ENCODE assay signal across 11 cellular contexts in genomic region chr14:65131176-65131765, GRCh38. TPM values are rescaled to one million over a fixed set of nuclear protein-coding genes. Genes with fewer than 3 reads are reported as not detected.
A peak's percentile ranks its signal among the peaks of the same experiment; 100 is the strongest.
DNase-seq lines count a peak whose midpoint lies in the region; ATAC-seq, FAIRE-seq and TF ChIP-seq lines count a peak whose summit lies in the region.
"Had no signal": no experiment of that assay in that cellular context is flagged by ENCODE, and none has a peak within 500 bp of the region (broad histone marks: within the 10 kb centered on the region; RNA-seq: fewer than 3 reads in every experiment).

No MANE protein-coding gene starts in this region.

- H3K4me1 Mint-ChIP-seq in T-helper 17 cell = peaks cover 5% of the 10 kb centered on the region

- H3K9ac ChIP-seq in kidney (ENCODE audit: low read length in 2 of 2) = no peak overlapping the region

- no peak overlapping the region for H3K27ac Mint-ChIP-seq in T-helper 17 cell
- H3K27ac Mint-ChIP-seq: naive thymus-derived CD8-positive, alpha-beta T cell had no signal

- no peaks in the 10 kb centered on the region for H3K4me1 ChIP-seq in kidney (ENCODE audit: control insufficient read depth in 1 of 2, insufficient read depth in 1 of 2, low read depth in 1 of 2, low read length in 2 of 2)

- ATAC-seq in esophagus mucosa = peak; percentile 52
- ATAC-seq in T-helper 17 cell = no peak
- ATAC-seq: naive thymus-derived CD8-positive, alpha-beta T cell had no signal

- no peaks in the 10 kb centered on the region for H3K36me3 Mint-ChIP-seq in T-helper 17 cell (ENCODE audit: low read depth)
- H3K36me3 Mint-ChIP-seq: naive thymus-derived CD8-positive, alpha-beta T cell had no signal

- intact Hi-C loops in kidney (cut with DNase I) = no loop called here

- no peaks in the 10 kb centered on the region for H3K36me3 ChIP-seq in kidney (ENCODE audit: control insufficient read depth in 1 of 2, insufficient read depth in 2 of 2, low read length in 2 of 2)

- DNase-seq in H4 (ENCODE audit: low spot score) (peak; percentile 66), MV-4-11 (lab: John Stamatoyannopoulos, UW) (peak; percentile 6), renal cortical epithelial cell (ENCODE audit: low read depth) (peak; percentile 65), NAMALWA (ENCODE audit: low spot score) (no peak), kidney (no peak), T-helper 17 cell (no peak)
- DNase-seq: activated CD4-positive, alpha-beta T cell treated with anti-CD3 and anti-CD28 coated beads, Interleukin-2, amount 50 U/mL, for 48 hours; naive thymus-derived CD8-positive, alpha-beta T cell; NCI-H524 treated with DMSO at 0.1 percent for 48 hours had no signal

- peaks cover 4% of the 10 kb centered on the region for H3K27me3 Mint-ChIP-seq in T-helper 17 cell

- H3K9me3 ChIP-seq in kidney (ENCODE audit: control insufficient read depth in 1 of 2, low read length in 2 of 2) (no peaks in the 10 kb centered on the region), T-helper 17 cell (ENCODE audit: control insufficient read depth, low read length, poor library complexity, severe bottlenecking) (no peaks in the 10 kb centered on the region)

- no peak for TF ChIP-seq CTCF in kidney (IDR thresholded peaks at IDR 0.05; ENCODE audit: borderline replicate concordance, extremely low read depth, insufficient read depth)

- no peak overlapping the region for H3K4me3 Mint-ChIP-seq in T-helper 17 cell
- H3K4me3 Mint-ChIP-seq: naive thymus-derived CD8-positive, alpha-beta T cell had no signal

- no peak overlapping the region for H3K27ac ChIP-seq in kidney (ENCODE audit: low read depth in 2 of 2, low read length in 2 of 2)

- H3K4me3 ChIP-seq in kidney (ENCODE audit: low read length in 2 of 2) = no peak overlapping the region

- FAIRE-seq in kidney (lab: Jason Lieb, UNC) = no peak
- FAIRE-seq: endometrium had no signal

RNA-seq across cellular contexts. Expression of gene MAX, which starts 29.0 kb away (rescaled TPM):
- total RNA-seq in H4 (2014; rRNA removed; shearing (Covaris generic)) = 36.6 and 39.9 TPM in 2 replicates
- total RNA-seq in esophagus mucosa (90.8 TPM), renal cortical epithelial cell (32.0 and 50.4 TPM in 2 replicates), kidney (89.4 TPM), T-helper 17 cell (100 to 1,000 TPM; 167 to 312 TPM)
- polyA plus RNA-seq in kidney (ENCODE audit: insufficient read depth, low read depth, low replicate concordance) = 48.9 TPM

Comparison
In these comparisons a context has a peak if more than half of its experiments do, and no peak if none do; other contexts are left out.
1. DNase-seq: peak in H4 (single experiment), MV-4-11 (single experiment) and renal cortical epithelial cell (single experiment); none in NAMALWA (single experiment), kidney (single experiment) and T-helper 17 cell (0 of 3).